In genomic region chr9:35426627-35427026, GRCh38 we compare ENCODE assay signal across 24 cellular contexts.
"Had no signal": no experiment of that assay in that cellular context is flagged by ENCODE, and none has a peak within 500 bp of the region (broad histone marks: within the 10 kb centered on the region; RNA-seq: fewer than 3 reads in every experiment).

No MANE protein-coding gene starts in this region.

- ATAC-seq: activated T-cell treated with anti-CD3 and anti-CD28 coated beads, Interleukin-2, amount 50 U/mL, for 72 hours; gastroesophageal sphincter; naive thymus-derived CD4-positive, alpha-beta T cell; stimulated activated memory B cell treated with anti-CD40 and anti-IgM and Interleukin-4, amounts not matched to agents 10 μg/mL and 1 μg/mL and 100 μg/mL, for 72 hours had no signal

- H3K4me1 ChIP-seq: gastroesophageal sphincter, sigmoid colon, testis, vagina had no signal

- DNase-seq: activated CD4-positive, alpha-beta memory T cell treated with anti-CD3 and anti-CD28 coated beads for 36 hours; activated CD4-positive, alpha-beta T cell treated with anti-CD3 and anti-CD28 coated beads for 48 hours; activated effector memory CD4-positive, alpha-beta T cell treated with Interleukin-2 at 50 U/mL for 16 hours; activated naive CD4-positive, alpha-beta T cell treated with anti-CD3 and anti-CD28 coated beads for 36 hours; activated naive CD8-positive, alpha-beta T cell treated with anti-CD3 and anti-CD28 coated beads, Interleukin-2, amount 10 ng/mL, durations not matched to agents 7 days and 5 days; activated T-cell treated with anti-CD3 and anti-CD28 coated beads, Interleukin-2, amount 50 U/mL, for 72 hours; amniotic stem cell; cerebellar nuclear complex; erythroblast; head of caudate nucleus; hypothalamus; naive thymus-derived CD4-positive, alpha-beta T cell; posterior cingulate gyrus; sigmoid colon; stimulated activated CD4-positive, alpha-beta T cell treated with anti-CD3 and anti-CD28 coated beads, Interleukin-15, amount 100 ng/mL, for 24 hours; stomach; T1000; testis; trophoblast cell had no signal

- H3K4me3 ChIP-seq: coronary artery, gastroesophageal sphincter, sigmoid colon, smooth muscle cell, stomach, testis, vagina had no signal

- H3K27ac ChIP-seq: coronary artery, gastroesophageal sphincter, sigmoid colon, stomach, testis, vagina had no signal

- H3K9me3 ChIP-seq: testis, vagina had no signal

- H3K36me3 ChIP-seq: gastroesophageal sphincter, sigmoid colon, stomach, vagina had no signal

- H3K4me2 ChIP-seq: smooth muscle cell had no signal

- H3K27me3 ChIP-seq: gastroesophageal sphincter, sigmoid colon, stomach, testis, vagina had no signal
